Comparison of ENCODE assay signal across 1 cellular context in genomic region chr1:204461331-204462228, GRCh38.
TF ChIP-seq lines count a peak whose summit lies in the region.

No MANE protein-coding gene starts in this region.

TF ChIP-seq in GM12878, 131 proteins besides CTCF, POLR2A, EP300 and RAD21 (continued from another document and continues in another):
- TF ChIP-seq SKIL (IDR thresholded peaks at IDR 0.05; ENCODE audit: low read depth, poor library complexity, severe bottlenecking) (no peak), PAX8 (IDR thresholded peaks at IDR 0.05) (no peak), E2F8 (IDR thresholded peaks at IDR 0.05; ENCODE audit: low read depth, partially characterized antibody) (no peak), ZBTB33 (IDR thresholded peaks at IDR 0.05) (no peak), IKZF1 (conservative IDR thresholded peaks at IDR 0.05) (peak; percentile 68), KAT2A (conservative IDR thresholded peaks at IDR 0.05; ENCODE audit: control insufficient read depth, low read depth, low read length) (no peak), LARP7 (IDR thresholded peaks at IDR 0.05) (peak; percentile 49; the same call in 1 of the 2 replicates), RELB (IDR thresholded peaks at IDR 0.05; ENCODE audit: low read depth) (no peak), ESRRA (IDR thresholded peaks at IDR 0.05; ENCODE audit: low read length) (no peak), USF1 (IDR thresholded peaks at IDR 0.05; ENCODE audit: borderline replicate concordance, extremely low read length, insufficient read depth, low read depth, low read length) (no peak), NFXL1 (IDR thresholded peaks at IDR 0.05; ENCODE audit: borderline replicate concordance) (no peak), SREBF2 (IDR thresholded peaks at IDR 0.05; ENCODE audit: low read length) (no peak), RELA (IDR thresholded peaks at IDR 0.05; ENCODE audit: borderline replicate concordance, partially characterized antibody) (no peak), KDM1A (IDR thresholded peaks at IDR 0.05; ENCODE audit: borderline replicate concordance) (no peak), HDAC6 (IDR thresholded peaks at IDR 0.05; ENCODE audit: unreplicated experiment) (no peak), SP1 (IDR thresholded peaks at IDR 0.05; ENCODE audit: low read depth, low read length) (peak; percentile 53), EZH2 (IDR thresholded peaks at IDR 0.05; ENCODE audit: borderline replicate concordance, control insufficient read depth, low read depth, low read length) (no peak), MTA3 (IDR thresholded peaks at IDR 0.05; ENCODE audit: borderline replicate concordance, low read length) (no peak), ATF7 (IDR thresholded peaks at IDR 0.05; ENCODE audit: low read depth) (no peak), CUX1 (IDR thresholded peaks at IDR 0.05; ENCODE audit: insufficient replicate concordance, low read depth, low read length) (peak; percentile 14), TCF7 (IDR thresholded peaks at IDR 0.05; ENCODE audit: borderline replicate concordance) (no peak), FOS (IDR thresholded peaks at IDR 0.05; ENCODE audit: borderline replicate concordance, extremely low read depth, insufficient read length) (no peak), NR2C2 (IDR thresholded peaks at IDR 0.05; ENCODE audit: borderline replicate concordance, control insufficient read depth, insufficient read length, low read depth) (no peak), REST (IDR thresholded peaks at IDR 0.05; ENCODE audit: low read depth, low read length) (no peak), IRF5 (IDR thresholded peaks at IDR 0.05; ENCODE audit: borderline replicate concordance) (no peak), SRF (IDR thresholded peaks at IDR 0.05; ENCODE audit: low read depth in 2 of 2, low read length in 2 of 2) (0 out of 4 replicates have a peak, but pooled peaks of 1 of the 2 experiments have one; percentile 41), SREBF1 (IDR thresholded peaks at IDR 0.05; ENCODE audit: low read length) (no peak), GATAD2B (conservative IDR thresholded peaks at IDR 0.05; ENCODE audit: low read depth) (peak; percentile 56; the same call in 1 of the 2 replicates), WRNIP1 (IDR thresholded peaks at IDR 0.05; ENCODE audit: borderline replicate concordance, low read depth, low read length) (no peak), USF2 (IDR thresholded peaks at IDR 0.05; ENCODE audit: borderline replicate concordance, low read depth, low read length) (no peak), SUZ12 (IDR thresholded peaks at IDR 0.05; ENCODE audit: unreplicated experiment) (no peak), CBX5 (IDR thresholded peaks at IDR 0.05; ENCODE audit: low read depth) (no peak), SIN3A (IDR thresholded peaks at IDR 0.05; ENCODE audit: low read depth, low read length) (no peak), DPF2 (IDR thresholded peaks at IDR 0.05) (peak; percentile 63; the same call in 1 of the 2 replicates), POLR2AphosphoS2 (IDR thresholded peaks at IDR 0.05; ENCODE audit: low read depth, low read length) (no peak), MYC (IDR thresholded peaks at IDR 0.05; ENCODE audit: insufficient read depth, insufficient read length, insufficient replicate concordance, low read length, severe bottlenecking) (no peak), MEF2B (IDR thresholded peaks at IDR 0.05; ENCODE audit: partially characterized antibody, poor library complexity, severe bottlenecking) (peak; percentile 94), JUNB (IDR thresholded peaks at IDR 0.05) (no peak), RUNX3 (IDR thresholded peaks at IDR 0.05; ENCODE audit: low read length) (peak; percentile 88), TCF3 (IDR thresholded peaks at IDR 0.05; ENCODE audit: borderline replicate concordance, insufficient read depth, low read depth, low read length) (no peak)
